10 cellular contexts compared by ENCODE assay signal in the genomic region with DNA sequence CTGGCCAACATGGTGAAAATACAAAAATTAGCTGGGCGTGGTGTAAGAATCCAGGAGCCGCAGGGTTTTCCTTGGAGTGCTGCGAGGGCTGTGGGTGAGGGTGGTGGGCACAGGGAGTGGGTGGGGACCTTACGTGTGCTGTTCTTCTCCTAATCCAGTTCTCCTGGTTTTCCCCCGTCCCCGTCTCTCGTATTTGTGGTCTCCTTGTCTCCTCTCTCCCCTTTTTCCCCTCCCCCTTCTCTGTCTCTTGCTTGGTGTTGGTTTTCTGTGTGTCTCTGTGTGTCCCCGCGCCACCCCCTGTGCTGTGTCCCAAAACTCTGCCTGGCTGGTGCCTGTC. TPM values are rescaled to one million over a fixed set of nuclear protein-coding genes. Genes with fewer than 3 reads are reported as not detected.
A peak's percentile ranks its signal among the peaks of the same experiment; 100 is the strongest.
DNase-seq lines count a peak whose midpoint lies in the region; ATAC-seq and TF ChIP-seq lines count a peak whose summit lies in the region.
"Had no signal": no experiment of that assay in that cellular context is flagged by ENCODE, and none has a peak within 500 bp of the region (broad histone marks: within the 10 kb centered on the region; RNA-seq: fewer than 3 reads in every experiment).

No MANE protein-coding gene starts in this region.

- H3K27me3 ChIP-seq in cardiac muscle cell (no peaks in the 10 kb centered on the region), muscle layer of colon (ENCODE audit: control insufficient read depth in 1 of 2, insufficient read depth in 2 of 2, low read length in 2 of 2) (no peaks in the 10 kb centered on the region)

- DNase-seq in cardiac muscle cell (ENCODE audit: low read depth in 1 of 2, low spot score in 1 of 2): no peak
- DNase-seq in left ventricle myocardium superior: no peak
- peak in 1 of 61 donors; percentile 23 for DNase-seq in caudate nucleus (lab: John Stamatoyannopoulos, UW)
- DNase-seq in activated effector memory CD4-positive, alpha-beta T cell treated with anti-CD3 and anti-CD28 coated beads, Interleukin-2, amount 50 U/mL, for 16 hours: no peak

- TF ChIP-seq CTCF in cardiac muscle cell (IDR thresholded peaks at IDR 0.05; ENCODE audit: low read depth, low read length): no peak

- peaks cover 38% of the 10 kb centered on the region for H3K36me3 ChIP-seq in cardiac muscle cell
- peaks cover 28% of the 10 kb centered on the region for H3K36me3 ChIP-seq in muscle layer of colon (ENCODE audit: insufficient read depth, low read length)
- peaks cover 2% of the 10 kb centered on the region for H3K36me3 ChIP-seq in urinary bladder (ENCODE audit: insufficient read depth)

- peak overlapping the region; percentile 100 for H3K27ac ChIP-seq in cardiac muscle cell
- peak overlapping the region; percentile 100 for H3K27ac ChIP-seq in caudate nucleus (ENCODE audit: low read depth, low read length)
- peak overlapping the region; percentile 89 for H3K27ac ChIP-seq in muscle layer of colon (ENCODE audit: low read depth, low read length)
- peak overlapping the region; percentile 72 for H3K27ac ChIP-seq in urinary bladder (ENCODE audit: low read depth)

- 57% methylated on average over 9 of the region's 9 CpGs for WGBS in urinary bladder

- ATAC-seq in left ventricle myocardium superior: no peak
- no peak for ATAC-seq in HG03095 (IDR thresholded peaks at IDR 0.05; ENCODE audit: unreplicated experiment)
- no peak for ATAC-seq in HG03039 (IDR thresholded peaks at IDR 0.05; ENCODE audit: unreplicated experiment)

- H3K9me3 ChIP-seq in cardiac muscle cell (ENCODE audit: low read depth) (no peaks in the 10 kb centered on the region), muscle layer of colon (ENCODE audit: low read length) (no peaks in the 10 kb centered on the region)

- peak overlapping the region; percentile 73 for H3K9ac ChIP-seq in muscle layer of colon (ENCODE audit: low read length)

- intact Hi-C loops in left ventricle myocardium superior (cut with micrococcal nuclease): no loop called here

- peak overlapping the region; percentile 68 for H3K4me3 ChIP-seq in cardiac muscle cell
- H3K4me3 ChIP-seq in muscle layer of colon (ENCODE audit: low read depth in 1 of 2, low read length in 2 of 2): peak overlapping the region; percentile 93 to 94
- peak overlapping the region; percentile 91 for H3K4me3 ChIP-seq in urinary bladder (ENCODE audit: low read depth, low read length)

- H3K4me1 ChIP-seq in cardiac muscle cell (ENCODE audit: low read depth): peaks cover 11% of the 10 kb centered on the region
- peaks cover 26% of the 10 kb centered on the region for H3K4me1 ChIP-seq in muscle layer of colon (ENCODE audit: insufficient read depth, low read length)
- peaks cover 2% of the 10 kb centered on the region for H3K4me1 ChIP-seq in urinary bladder (ENCODE audit: insufficient read depth)

RNA-seq across cellular contexts. Expression of a gene that starts 1.7 kb away (rescaled TPM):
- total RNA-seq in cardiac muscle cell (1,194 and 1,690 TPM in 2 replicates), left ventricle myocardium superior (1,300 TPM), urinary bladder (186 TPM)
- polyA plus RNA-seq in cardiac muscle cell (1,855 and 2,152 TPM in 2 replicates), urinary bladder (566 TPM)

RNA-seq across cellular contexts. Expression of a gene that starts 24.2 kb away (rescaled TPM):
- total RNA-seq in cardiac muscle cell (not detected in 2 replicates), left ventricle myocardium superior (not detected), urinary bladder (not detected)
- polyA plus RNA-seq in cardiac muscle cell (not detected in 2 replicates), urinary bladder (not detected)
- total RNA-seq: M059J; T-helper 2 cell treated with Interferon-gamma antibody and Interleukin-4, amounts not matched to agents 100 ng/mL and 5 ng/mL, for 36 hours had no signal

RNA-seq across cellular contexts. Expression of a gene that starts 34.8 kb away (rescaled TPM):
- total RNA-seq in cardiac muscle cell (149 and 278 TPM in 2 replicates), left ventricle myocardium superior (169 TPM), urinary bladder (51.2 TPM)
- polyA plus RNA-seq in cardiac muscle cell (81.8 and 112 TPM in 2 replicates), urinary bladder (690 TPM)

RNA-seq across cellular contexts. Expression of a gene that starts 41.6 kb away (rescaled TPM):
- total RNA-seq in cardiac muscle cell (0.11 and 0.15 TPM in 2 replicates), left ventricle myocardium superior (not detected), urinary bladder (not detected)
- polyA plus RNA-seq in cardiac muscle cell (0.04 and 0.06 TPM in 2 replicates), urinary bladder (not detected)
- total RNA-seq: M059J; T-helper 2 cell treated with Interferon-gamma antibody and Interleukin-4, amounts not matched to agents 100 ng/mL and 5 ng/mL, for 36 hours had no signal
